ENCODE assay signal across 12 cellular contexts in genomic region chr9:85510830-85511504, GRCh38.
"Had no signal": no experiment of that assay in that cellular context is flagged by ENCODE, and none has a peak within 500 bp of the region (broad histone marks: within the 10 kb centered on the region; RNA-seq: fewer than 3 reads in every experiment).

No MANE protein-coding gene starts in this region.

- H3K27ac ChIP-seq: brain microvascular endothelial cell, lower lobe of right lung, neural progenitor cell, stomach, thoracic aorta had no signal

- ATAC-seq: effector memory CD8-positive, alpha-beta T cell; lower lobe of right lung had no signal

- H3K9me3 ChIP-seq: lower lobe of right lung, stomach, thoracic aorta had no signal

- DNase-seq: activated CD4-positive, alpha-beta T cell treated with anti-CD3 and anti-CD28 coated beads, Interleukin-2, amount 10 ng/mL, durations not matched to agents 7 days and 5 days; activated CD4-positive, CD25-positive, alpha-beta regulatory T cell; anterior cingulate cortex; brain microvascular endothelial cell; dermis blood vessel endothelial cell; effector memory CD8-positive, alpha-beta T cell; lower lobe of right lung; stimulated activated CD4-positive, alpha-beta T cell treated with anti-CD3 and anti-CD28 coated beads, Interleukin-12 subunit alpha, Interleukin-12 subunit beta, amount 100 ng/mL, for 4 hours; stimulated activated CD4-positive, alpha-beta T cell treated with anti-CD3 and anti-CD28 coated beads, Interleukin-2, amount 100 ng/mL, for 24 hours; stomach had no signal

- H3K27me3 ChIP-seq: brain microvascular endothelial cell, neural progenitor cell had no signal

- H3K4me3 ChIP-seq: lower lobe of right lung, neural progenitor cell, stomach, thoracic aorta had no signal

- H3K9ac ChIP-seq: neural progenitor cell had no signal

- H3K36me3 ChIP-seq: brain microvascular endothelial cell, lower lobe of right lung, neural progenitor cell, stomach, thoracic aorta had no signal

- H2AFZ ChIP-seq: neural progenitor cell had no signal

- H3K4me2 ChIP-seq: neural progenitor cell had no signal

- H3K4me1 ChIP-seq: lower lobe of right lung, stomach had no signal
